ENCODE assay signal across 8 cellular contexts in genomic region chr16:15642557-15643452, GRCh38. TPM values are rescaled to one million over a fixed set of nuclear protein-coding genes. Genes with fewer than 3 reads are reported as not detected.
DNase-seq lines count a peak whose midpoint lies in the region; ATAC-seq, FAIRE-seq and TF ChIP-seq lines count a peak whose summit lies in the region.

TSS of gene MARF1 (minus strand) at chr16:15643154. CDS start at chr16:15639233, 3,921 bp downstream.

- H3K27ac ChIP-seq in angular gyrus (ENCODE audit: low read depth, low read length), result peak within 1 kb of the TSS; percentile 100

- FAIRE-seq in urothelium cell line (lab: Jason Lieb, UNC), result no peak

- DNase-seq in NCI-H187 treated with DMSO at 0.1 percent for 48 hours (lab: John Stamatoyannopoulos, UW), result peak; percentile 7
- peak; percentile 98 to 100 (median 99) for DNase-seq in T-helper 2 cell
- peak; percentile 100 for DNase-seq in left ventricle myocardium superior
- DNase-seq in pulmonary artery endothelial cell (ENCODE audit: low read depth, low spot score), result peak; percentile 78
- DNase-seq in urothelium cell line (ENCODE audit: low spot score), result peak; percentile 88

- peak; percentile 70 for TF ChIP-seq POLR2A in GM15510 (IDR thresholded peaks at IDR 0.05; ENCODE audit: borderline replicate concordance, extremely low read depth, insufficient read length)

- intact Hi-C loops in left ventricle myocardium superior (cut with micrococcal nuclease), result no loop called here

- ATAC-seq in HG02943 (IDR thresholded peaks at IDR 0.05; ENCODE audit: low read depth, unreplicated experiment), result peak; percentile 57
- ATAC-seq in left ventricle myocardium superior, result peak; percentile 98

RNA-seq across cellular contexts. Expression of gene MARF1, which starts in this region (rescaled TPM):
- 53.6 TPM for total RNA-seq in left ventricle myocardium superior
- total RNA-seq in pulmonary artery endothelial cell, result 11.2 and 15.1 TPM in 2 replicates

Comparison
In these comparisons a context has a peak if more than half of its experiments do, and no peak if none do; other contexts are left out.
1. Peak in every context shown above with its lines: DNase-seq, ATAC-seq and H3K27ac ChIP-seq.
2. DNase-seq: peak in every context shown above with its lines; median percentile 100 in left ventricle myocardium superior; 99 in T-helper 2 cell; 88 in urothelium cell line; 78 in pulmonary artery endothelial cell; 7 in NCI-H187 treated with DMSO at 0.1 percent for 48 hours.